In the genomic region with DNA sequence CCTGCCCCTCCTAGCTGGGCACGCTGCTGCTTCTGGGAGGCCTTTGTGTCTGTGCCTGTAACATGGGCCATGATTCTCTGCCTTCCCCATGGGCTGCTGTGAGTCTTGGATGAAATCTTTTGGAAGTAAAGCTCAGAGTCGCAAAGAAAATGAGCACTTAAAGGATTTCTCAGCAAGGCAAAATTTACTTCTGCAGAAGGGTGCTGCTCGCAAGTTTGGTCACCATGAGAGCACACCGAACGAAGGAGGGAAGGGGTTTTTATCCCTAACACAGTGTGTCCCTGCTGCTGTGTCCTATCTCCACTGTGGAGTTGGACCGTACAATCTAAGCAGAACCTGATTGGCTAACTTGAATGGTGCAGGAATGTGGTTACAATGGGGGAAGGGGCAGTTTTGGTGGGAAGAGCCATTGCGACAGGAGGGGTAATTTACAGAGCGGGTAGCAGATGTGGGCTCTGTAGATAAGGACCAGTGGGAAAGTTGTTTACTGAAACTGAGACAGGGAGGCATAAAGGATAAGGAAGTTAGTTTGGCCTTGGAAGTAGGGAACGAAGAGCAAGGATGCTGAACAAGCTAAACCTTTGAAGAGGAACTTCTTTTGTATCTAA, we compare ENCODE assay signal across 10 cellular contexts. TPM values are rescaled to one million over a fixed set of nuclear protein-coding genes. Genes with fewer than 3 reads are reported as not detected.
"Had no signal": no experiment of that assay in that cellular context is flagged by ENCODE, and none has a peak within 500 bp of the region (broad histone marks: within the 10 kb centered on the region; RNA-seq: fewer than 3 reads in every experiment).

No MANE protein-coding gene starts in this region.

- DNase-seq: activated CD4-positive, alpha-beta memory T cell treated with anti-CD3 and anti-CD28 coated beads, Interleukin-2, amount 10 ng/mL, durations not matched to agents 7 days and 5 days; activated CD4-positive, alpha-beta T cell treated with anti-CD3 and anti-CD28 coated beads for 36 hours; activated naive CD4-positive, alpha-beta T cell treated with Interleukin-2 at 50 U/mL for 16 hours; activated naive CD8-positive, alpha-beta T cell treated with anti-CD3 and anti-CD28 coated beads, Interleukin-2, amount 10 ng/mL, durations not matched to agents 7 days and 5 days; activated T-cell treated with anti-CD3 and anti-CD28 coated beads, Interleukin-2, amount 50 U/mL, for 24 hours; caudate nucleus; effector memory CD8-positive, alpha-beta T cell; left ventricle myocardium superior had no signal

RNA-seq across cellular contexts. Expression of a gene that starts 57.5 kb away (rescaled TPM):
- total RNA-seq: activated T-helper 2 cell treated with anti-CD3 and anti-CD28 coated beads, Interferon-gamma antibody, Interleukin-2, Interleukin-4, amounts not matched to agents 10 μg/mL and 5 μg/mL and 100 μg/mL, durations not matched to agents 14 hours and 24 hours and 36 hours; skeletal muscle tissue had no signal
